ENCODE assay signal across 15 cellular contexts in genomic region chr3:143045639-143046038, GRCh38.
"Had no signal": no experiment of that assay in that cellular context is flagged by ENCODE, and none has a peak within 500 bp of the region (broad histone marks: within the 10 kb centered on the region; RNA-seq: fewer than 3 reads in every experiment).

No MANE protein-coding gene starts in this region.

- FAIRE-seq: small intestine had no signal

- H3K4me3 Mint-ChIP-seq: naive thymus-derived CD4-positive, alpha-beta T cell had no signal

- H3K4me3 ChIP-seq: colonic mucosa, heart right ventricle, left ventricle myocardium inferior, sigmoid colon, stomach, thoracic aorta, transverse colon had no signal

- H3K27me3 Mint-ChIP-seq: naive thymus-derived CD4-positive, alpha-beta T cell had no signal

- ATAC-seq: heart right ventricle; naive thymus-derived CD4-positive, alpha-beta T cell had no signal

- DNase-seq: colonic mucosa; dermis blood vessel endothelial cell; heart right ventricle; hypothalamus; islet precursor cell; left ventricle myocardium inferior; naive thymus-derived CD4-positive, alpha-beta T cell; sigmoid colon; small intestine; stimulated activated CD4-positive, alpha-beta T cell treated with anti-CD3 and anti-CD28 coated beads, Interleukin-12 subunit alpha, Interleukin-12 subunit beta, amount 100 ng/mL, for 4 hours; stimulated activated naive CD4-positive, alpha-beta T cell; stomach; substantia nigra; transverse colon had no signal

- H3K9me3 Mint-ChIP-seq: naive thymus-derived CD4-positive, alpha-beta T cell had no signal
